Comparison of ENCODE assay signal across 11 cellular contexts in genomic region chr17:28334176-28334575, GRCh38. TPM values are rescaled to one million over a fixed set of nuclear protein-coding genes. Genes with fewer than 3 reads are reported as not detected.
DNase-seq lines count a peak whose midpoint lies in the region; ATAC-seq and TF ChIP-seq lines count a peak whose summit lies in the region.
"Had no signal": no experiment of that assay in that cellular context is flagged by ENCODE, and none has a peak within 500 bp of the region (broad histone marks: within the 10 kb centered on the region; RNA-seq: fewer than 3 reads in every experiment).

No MANE protein-coding gene starts in this region.

- H3K9me3 Mint-ChIP-seq in activated CD4-positive, alpha-beta T cell treated with anti-CD3 and anti-CD28 coated beads, Interleukin-2, amount 10 ng/mL, durations not matched to agents 7 days and 5 days, result no peaks in the 10 kb centered on the region
- H3K9me3 Mint-ChIP-seq in activated CD4-positive, alpha-beta memory T cell treated with anti-CD3 and anti-CD28 coated beads for 36 hours, result no peaks in the 10 kb centered on the region

- CTCF ChIA-PET in activated CD4-positive, alpha-beta T cell treated with anti-CD3 and anti-CD28 coated beads, Interleukin-2, amount 10 ng/mL, durations not matched to agents 7 days and 5 days (lab: Charles Lee), result interaction anchor here (0.7 to 2.1 kb wide), 2 partner anchors 9 to 17 kb away, joined by 3 to 4 read pairs; no protein-coding TSS in a partner anchor
- CTCF ChIA-PET in activated CD4-positive, alpha-beta memory T cell treated with anti-CD3 and anti-CD28 coated beads for 36 hours (lab: Charles Lee), result interaction anchor here (2.0 to 3.9 kb wide), 3 partner anchors 14 to 83 kb away, joined by 9 to 13 read pairs (median 11); partner anchors contain the start of gene POLDIP2

- H3K36me3 Mint-ChIP-seq in activated CD4-positive, alpha-beta T cell treated with anti-CD3 and anti-CD28 coated beads, Interleukin-2, amount 10 ng/mL, durations not matched to agents 7 days and 5 days (ENCODE audit: low read depth), result peaks cover 7% of the 10 kb centered on the region
- peaks cover 3% of the 10 kb centered on the region for H3K36me3 Mint-ChIP-seq in activated CD4-positive, alpha-beta memory T cell treated with anti-CD3 and anti-CD28 coated beads for 36 hours

- H3K4me3 ChIP-seq in thoracic aorta, result peak overlapping the region; percentile 86

- no peaks in the 10 kb centered on the region for H3K27me3 Mint-ChIP-seq in activated CD4-positive, alpha-beta T cell treated with anti-CD3 and anti-CD28 coated beads, Interleukin-2, amount 10 ng/mL, durations not matched to agents 7 days and 5 days
- no peaks in the 10 kb centered on the region for H3K27me3 Mint-ChIP-seq in activated CD4-positive, alpha-beta memory T cell treated with anti-CD3 and anti-CD28 coated beads for 36 hours

- H3K4me1 Mint-ChIP-seq in activated CD4-positive, alpha-beta T cell treated with anti-CD3 and anti-CD28 coated beads, Interleukin-2, amount 10 ng/mL, durations not matched to agents 7 days and 5 days, result peaks cover 39% of the 10 kb centered on the region
- peaks cover 36% of the 10 kb centered on the region for H3K4me1 Mint-ChIP-seq in activated CD4-positive, alpha-beta memory T cell treated with anti-CD3 and anti-CD28 coated beads for 36 hours (ENCODE audit: low read depth)

- no peaks in the 10 kb centered on the region for H3K9me3 ChIP-seq in thoracic aorta

- peak overlapping the region; percentile 85 for H3K4me3 Mint-ChIP-seq in activated CD4-positive, alpha-beta T cell treated with anti-CD3 and anti-CD28 coated beads, Interleukin-2, amount 10 ng/mL, durations not matched to agents 7 days and 5 days
- H3K4me3 Mint-ChIP-seq in activated CD4-positive, alpha-beta memory T cell treated with anti-CD3 and anti-CD28 coated beads for 36 hours, result peak overlapping the region; percentile 94

- H3K27ac Mint-ChIP-seq in activated CD4-positive, alpha-beta T cell treated with anti-CD3 and anti-CD28 coated beads, Interleukin-2, amount 10 ng/mL, durations not matched to agents 7 days and 5 days, result no peak overlapping the region
- H3K27ac Mint-ChIP-seq in activated CD4-positive, alpha-beta memory T cell treated with anti-CD3 and anti-CD28 coated beads for 36 hours, result no peak overlapping the region

- intact Hi-C loops in activated CD4-positive, alpha-beta memory T cell treated with anti-CD3 and anti-CD28 coated beads for 36 hours (cut with micrococcal nuclease), result no loop called here

- no peak for DNase-seq in activated CD4-positive, alpha-beta T cell treated with anti-CD3 and anti-CD28 coated beads, Interleukin-2, amount 10 ng/mL, durations not matched to agents 7 days and 5 days
- no peak for DNase-seq in activated CD4-positive, alpha-beta T cell treated with anti-CD3 and anti-CD28 coated beads, Interleukin-2, amount 50 U/mL, for 4 hours
- DNase-seq in activated CD4-positive, alpha-beta memory T cell treated with anti-CD3 and anti-CD28 coated beads for 36 hours, result no peak
- DNase-seq in islet precursor cell (peak; percentile 46), thoracic aorta (ENCODE audit: low spot score) (no peak), HK-2 (ENCODE audit: unreplicated experiment) (no peak), epidermal melanocyte (ENCODE audit: insufficient read length, low spot score) (no peak)
- DNase-seq in stimulated activated CD8-positive, alpha-beta memory T cell treated with anti-CD3 and anti-CD28 coated beads, Interleukin-4, amount 100 ng/mL, for 48 hours, result no peak
- DNase-seq: foreskin melanocyte, NCI-H1105 had no signal

- ATAC-seq in thoracic aorta (ENCODE audit: insufficient number of reproducible peaks, low FRiP score, low read depth), result no peak

- no peak for TF ChIP-seq CTCF in thoracic aorta (IDR thresholded peaks at IDR 0.05)

- H3K4me1 ChIP-seq in thoracic aorta (ENCODE audit: control insufficient read depth in 1 of 2, low read depth in 2 of 2), result peaks cover 26 to 45% of the 10 kb centered on the region in 2 donors

- peaks cover 9% of the 10 kb centered on the region for H3K36me3 ChIP-seq in thoracic aorta

- peak overlapping the region in 1 of 2 donors; percentile 94 for H3K27ac ChIP-seq in thoracic aorta

- POLR2A ChIA-PET in activated CD4-positive, alpha-beta T cell treated with anti-CD3 and anti-CD28 coated beads, Interleukin-2, amount 10 ng/mL, durations not matched to agents 7 days and 5 days (lab: Charles Lee), result no interaction called here
- POLR2A ChIA-PET in activated CD4-positive, alpha-beta memory T cell treated with anti-CD3 and anti-CD28 coated beads for 36 hours (lab: Charles Lee), result interaction anchor here (2.1 kb wide), 1 partner anchor 14 kb away, joined by 9 read pairs; no protein-coding TSS in a partner anchor

- H3K27me3 ChIP-seq in thoracic aorta (replicated peaks; ENCODE audit: insufficient read depth), result no peaks in the 10 kb centered on the region

RNA-seq across cellular contexts. Expression of gene IFT20, which starts 1.1 kb away (rescaled TPM):
- 10 to 100 TPM; 20.5 to 22.3 TPM for total RNA-seq in activated CD4-positive, alpha-beta T cell treated with anti-CD3 and anti-CD28 coated beads, Interleukin-2, amount 10 ng/mL, durations not matched to agents 7 days and 5 days
- 10 to 100 TPM; 20.3 to 20.6 TPM for total RNA-seq in activated CD4-positive, alpha-beta memory T cell treated with anti-CD3 and anti-CD28 coated beads for 36 hours
- total RNA-seq in thoracic aorta, result 10 to 100 TPM; 37.4 to 38.4 TPM

RNA-seq across cellular contexts. Expression of gene TNFAIP1, which starts 1.4 kb away (rescaled TPM):
- 10 to 100 TPM; 21.0 to 22.0 TPM for total RNA-seq in activated CD4-positive, alpha-beta T cell treated with anti-CD3 and anti-CD28 coated beads, Interleukin-2, amount 10 ng/mL, durations not matched to agents 7 days and 5 days
- 10 to 100 TPM; 24.4 to 27.3 TPM for total RNA-seq in activated CD4-positive, alpha-beta memory T cell treated with anti-CD3 and anti-CD28 coated beads for 36 hours
- 10 to 100 TPM; 43.3 to 66.1 TPM for total RNA-seq in thoracic aorta

RNA-seq across cellular contexts. Expression of gene TMEM97, which starts 15.2 kb away (rescaled TPM):
- 10 to 100 TPM; 24.4 to 34.8 TPM for total RNA-seq in activated CD4-positive, alpha-beta T cell treated with anti-CD3 and anti-CD28 coated beads, Interleukin-2, amount 10 ng/mL, durations not matched to agents 7 days and 5 days
- 10 to 100 TPM; 27.1 to 29.8 TPM for total RNA-seq in activated CD4-positive, alpha-beta memory T cell treated with anti-CD3 and anti-CD28 coated beads for 36 hours
- total RNA-seq in thoracic aorta, result 1 to 10 TPM; 1.1 to 5.9 TPM

RNA-seq across cellular contexts. Expression of gene POLDIP2, which starts 23.2 kb away (rescaled TPM):
- total RNA-seq in activated CD4-positive, alpha-beta T cell treated with anti-CD3 and anti-CD28 coated beads, Interleukin-2, amount 10 ng/mL, durations not matched to agents 7 days and 5 days, result 10 to 100 TPM; 61.6 to 67.7 TPM
- 10 to 100 TPM; 73.8 to 76.4 TPM for total RNA-seq in activated CD4-positive, alpha-beta memory T cell treated with anti-CD3 and anti-CD28 coated beads for 36 hours
- total RNA-seq in thoracic aorta, result 10 to 100 TPM; 54.9 to 68.2 TPM

RNA-seq across cellular contexts. Expression of gene SEBOX, which starts 30.8 kb away (rescaled TPM):
- total RNA-seq in activated CD4-positive, alpha-beta T cell treated with anti-CD3 and anti-CD28 coated beads, Interleukin-2, amount 10 ng/mL, durations not matched to agents 7 days and 5 days, result not detected
- not detected for total RNA-seq in activated CD4-positive, alpha-beta memory T cell treated with anti-CD3 and anti-CD28 coated beads for 36 hours
- total RNA-seq in thoracic aorta, result not detected
- total RNA-seq: temporal lobe had no signal
